Comparison of ENCODE assay signal across 14 cellular contexts in the genomic region with DNA sequence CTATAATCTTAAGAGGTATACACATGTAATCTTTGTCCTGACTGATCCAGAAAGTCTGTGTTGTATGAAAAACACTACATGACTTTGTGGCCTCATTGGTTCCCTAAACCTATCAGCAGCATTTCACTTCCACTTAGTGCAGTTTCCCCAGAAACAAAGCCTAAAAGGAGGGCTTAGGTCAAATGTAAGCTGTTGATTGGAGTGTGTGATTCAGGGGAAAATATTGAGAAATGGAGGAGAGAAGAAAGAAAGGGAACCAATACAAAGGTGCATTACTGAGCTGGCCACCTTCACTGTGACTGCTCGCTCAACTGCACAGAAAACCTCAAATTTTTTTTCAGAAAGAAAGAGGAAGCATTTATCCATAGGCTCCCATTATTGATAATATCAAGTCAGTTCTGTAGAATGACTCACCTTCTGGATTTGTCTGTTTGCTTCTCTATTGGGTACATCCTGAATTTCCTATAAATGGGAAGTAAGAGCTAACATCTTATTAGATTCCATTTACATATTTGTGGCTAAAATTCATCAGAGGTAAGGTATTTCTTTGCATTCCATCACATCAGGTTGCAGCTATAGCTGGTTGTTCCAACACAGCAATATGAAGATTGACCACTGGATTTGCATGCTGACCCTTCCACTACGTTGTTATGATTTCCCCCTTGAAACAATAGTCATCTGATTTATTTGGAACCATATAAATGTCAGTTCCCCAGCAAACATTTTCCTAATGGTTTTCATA. TPM values are rescaled to one million over a fixed set of nuclear protein-coding genes. Genes with fewer than 3 reads are reported as not detected.
A peak's percentile ranks its signal among the peaks of the same experiment; 100 is the strongest.
DNase-seq lines count a peak whose midpoint lies in the region; ATAC-seq and TF ChIP-seq lines count a peak whose summit lies in the region.
"Had no signal": no experiment of that assay in that cellular context is flagged by ENCODE, and none has a peak within 500 bp of the region (broad histone marks: within the 10 kb centered on the region; RNA-seq: fewer than 3 reads in every experiment).

No MANE protein-coding gene starts in this region.

- H3K27ac Mint-ChIP-seq in Calu3 (ENCODE audit: unreplicated experiment): peak overlapping the region; percentile 32
- H3K27ac Mint-ChIP-seq: mesothelial cell of epicardium had no signal

- H3K27ac ChIP-seq in RWPE1: no peak overlapping the region
- no peak overlapping the region for H3K27ac ChIP-seq in foreskin keratinocyte
- no peak overlapping the region for H3K27ac ChIP-seq in prostate gland
- H3K27ac ChIP-seq: vagina had no signal

- no peaks in the 10 kb centered on the region for H3K36me3 Mint-ChIP-seq in Calu3 (ENCODE audit: insufficient read depth, unreplicated experiment)
- H3K36me3 Mint-ChIP-seq: mesothelial cell of epicardium had no signal

- H3K27me3 Mint-ChIP-seq in Calu3 (ENCODE audit: unreplicated experiment): no peaks in the 10 kb centered on the region

- no peaks in the 10 kb centered on the region for H3K9me3 Mint-ChIP-seq in Calu3 (ENCODE audit: low read depth, unreplicated experiment)
- H3K9me3 Mint-ChIP-seq: mesothelial cell of epicardium had no signal

- H3K4me3 ChIP-seq in prostate gland: no peak overlapping the region
- H3K4me3 ChIP-seq: vagina had no signal

- in situ Hi-C loops in G401 (cut with HindIII; ENCODE audit: low sequenced_read_pairs): no loop called here

- peaks cover 35% of the 10 kb centered on the region for H3K4me1 Mint-ChIP-seq in Calu3 (ENCODE audit: low read depth, unreplicated experiment)

- BruUV-seq in Calu3 (replicated peaks; lab: Mats Ljungman, UMichigan): no TSS peak

- TF ChIP-seq CTCF in Calu3 (IDR thresholded peaks at IDR 0.05; ENCODE audit: unreplicated experiment): no peak
- TF ChIP-seq CTCF in RWPE1 (conservative IDR thresholded peaks at IDR 0.05; ENCODE audit: low read depth): no peak
- TF ChIP-seq CTCF in foreskin keratinocyte (conservative IDR thresholded peaks at IDR 0.05): no peak
- TF ChIP-seq CTCF in prostate gland (IDR thresholded peaks at IDR 0.05): no peak

- ATAC-seq in foreskin keratinocyte: peak; percentile 56
- no peak for ATAC-seq in HG02763 (IDR thresholded peaks at IDR 0.05; ENCODE audit: unreplicated experiment)
- no peak for ATAC-seq in stimulated activated naive CD8-positive, alpha-beta T cell treated with anti-CD3 and anti-CD28 coated beads, Interleukin-15, Interleukin-2, amounts not matched to agents 100 U/mL and 50 U/mL, for 24 hours

- H3K4me1 ChIP-seq in foreskin keratinocyte (peaks cover 22% of the 10 kb centered on the region), prostate gland (replicated peaks) (no peaks in the 10 kb centered on the region)
- H3K4me1 ChIP-seq: vagina had no signal

- 62% methylated on average over 2 of the region's 2 CpGs for WGBS in prostate gland

- no peaks in the 10 kb centered on the region for H3K36me3 ChIP-seq in prostate gland
- H3K36me3 ChIP-seq: vagina had no signal

- H3K27me3 ChIP-seq in foreskin keratinocyte (no peaks in the 10 kb centered on the region), prostate gland (replicated peaks; ENCODE audit: insufficient read depth) (no peaks in the 10 kb centered on the region)
- H3K27me3 ChIP-seq: vagina had no signal

- CTCF ChIA-PET in Calu3 (lab: Charles Lee) (interaction anchor here (0.9 to 1.2 kb wide), 2 partner anchors 39 to 208 kb away, joined by 3 to 8 read pairs; no protein-coding TSS in a partner anchor), RWPE1 (lab: Yijun Ruan, JAX) (no interaction called here)

- intact Hi-C loops in Calu3 (cut with micrococcal nuclease; ENCODE audit: unreplicated experiment) (no loop called here), prostate gland (cut with DNase I) (loop anchor here (10.0 kb wide), 1 partner anchor 295 kb away; no protein-coding TSS in a partner anchor)

- POLR2A ChIA-PET in RWPE1 (lab: Yijun Ruan, JAX; ENCODE audit: low non-redundant PET): no interaction called here

- no peak overlapping the region for H3K4me3 Mint-ChIP-seq in Calu3 (ENCODE audit: low read depth, unreplicated experiment)
- H3K4me3 Mint-ChIP-seq: mesothelial cell of epicardium had no signal

- TF ChIP-seq POLR2A in prostate gland (IDR thresholded peaks at IDR 0.05): no peak

- DNase-seq in Calu3 (no peak), HS-5 (ENCODE audit: low read depth) (peak; percentile 75), RWPE1 (ENCODE audit: low spot score) (peak; percentile 76), foreskin keratinocyte (peak; percentile 80 to 90), prostate gland (ENCODE audit: low spot score) (no peak), G401 (ENCODE audit: low spot score) (no peak)
- no peak for DNase-seq in stimulated activated naive CD8-positive, alpha-beta T cell treated with anti-CD3 and anti-CD28 coated beads, Interleukin-15, Interleukin-2, amounts not matched to agents 100 U/mL and 50 U/mL, for 24 hours
- DNase-seq: activated naive CD4-positive, alpha-beta T cell treated with Interleukin-2 at 50 U/mL for 16 hours; Karpas-422; NCI-H2171 had no signal

- H3K9me3 ChIP-seq in prostate gland: no peaks in the 10 kb centered on the region
- H3K9me3 ChIP-seq: vagina had no signal

RNA-seq across cellular contexts. Expression of a gene that starts 10.3 kb away (rescaled TPM):
- 19.4 and 19.6 TPM in 2 replicates for total RNA-seq in Calu3 (2022)
- total RNA-seq in foreskin keratinocyte: 307 and 529 TPM in 2 replicates
- polyA plus RNA-seq in foreskin keratinocyte: 236 and 450 TPM in 2 replicates
- total RNA-seq in prostate gland: 1 to 10 TPM; 6.0 to 8.4 TPM
- total RNA-seq in G401 (2014; rRNA removed; shearing (Covaris generic)): not detected in 2 replicates
- total RNA-seq: activated CD8-positive, alpha-beta memory T cell treated with anti-CD3 and anti-CD28 coated beads for 36 hours had no signal

Comparison
In these comparisons a context has a peak if more than half of its experiments do, and no peak if none do; other contexts are left out.
1. DNase-seq: peak in HS-5 (single experiment), RWPE1 (single experiment) and foreskin keratinocyte (2 of 2); none in Calu3 (single experiment), prostate gland (single experiment), stimulated activated naive CD8-positive, alpha-beta T cell treated with anti-CD3 and anti-CD28 coated beads, Interleukin-15, Interleukin-2, amounts not matched to agents 100 U/mL and 50 U/mL, for 24 hours (single experiment) and G401 (single experiment).
2. RNA of a gene that starts 10.3 kb away (total RNA-seq): 307 to 529 TPM in foreskin keratinocyte; 19.4 to 19.6 TPM in Calu3, 6.0 to 8.4 TPM in prostate gland and not detected in G401; every median in the first group is over 10 times any median in the second.